9 cellular contexts compared by ENCODE assay signal in the genomic region with DNA sequence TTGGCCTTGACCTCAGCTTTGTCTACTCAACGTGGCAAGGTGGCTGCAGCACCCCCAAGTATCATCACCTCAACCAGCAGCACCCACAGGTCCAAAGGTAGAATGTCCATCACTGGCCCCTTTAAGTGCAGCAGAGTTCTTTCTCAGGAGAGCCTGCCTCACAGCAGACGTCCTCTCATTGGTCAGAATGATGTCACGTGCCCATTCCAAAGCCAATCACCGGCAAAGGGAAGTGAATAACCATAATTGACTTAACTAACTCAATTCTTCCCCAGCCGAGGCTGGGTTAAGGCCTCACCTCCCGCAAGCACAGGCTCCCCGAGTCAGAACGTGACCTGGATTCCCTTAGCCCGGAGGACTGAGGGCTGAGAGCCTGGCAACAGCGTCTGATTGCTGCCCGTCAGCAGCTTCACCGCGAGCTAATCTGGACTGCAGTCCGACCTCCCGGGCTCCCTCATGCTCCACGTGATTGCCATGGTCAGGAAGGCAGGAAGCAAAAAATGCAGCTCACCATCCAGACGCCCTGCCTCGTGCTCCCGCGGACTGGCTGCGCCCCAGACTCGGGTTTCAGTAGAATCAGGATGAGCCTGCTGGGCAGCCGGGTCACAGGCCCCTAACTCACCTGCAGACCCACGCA.
DNase-seq lines count a peak whose midpoint lies in the region; ATAC-seq lines count a peak whose summit lies in the region.
"Had no signal": no experiment of that assay in that cellular context is flagged by ENCODE, and none has a peak within 500 bp of the region (broad histone marks: within the 10 kb centered on the region; RNA-seq: fewer than 3 reads in every experiment).

No MANE protein-coding gene starts in this region.

- ATAC-seq in left lobe of liver (peak; percentile 34), HG03432 (IDR thresholded peaks at IDR 0.05; ENCODE audit: unreplicated experiment) (no peak)

- in situ Hi-C loops in ACHN (cut with HindIII; ENCODE audit: low pct_ligation_motif_present, low pct_unique_long_range_greater_than_20kb, low sequenced_read_pairs), result no loop called here

- peak; percentile 34 for DNase-seq in NAMALWA (ENCODE audit: low spot score)
- peak; percentile 24 to 69 for DNase-seq in dermis microvascular lymphatic vessel endothelial cell (ENCODE audit: low read depth in 2 of 2)
- no peak for DNase-seq in left lobe of liver (ENCODE audit: low spot score)
- peak; percentile 68 for DNase-seq in superior temporal gyrus (ENCODE audit: extremely low spot score)
- DNase-seq in NCI-H446 (lab: John Stamatoyannopoulos, UW), result no peak
- DNase-seq in ACHN, result no peak
- DNase-seq: NCI-H345; stimulated activated naive CD4-positive, alpha-beta T cell had no signal

Comparison
In these comparisons a context has a peak if more than half of its experiments do, and no peak if none do; other contexts are left out.
1. DNase-seq: peak in NAMALWA (single experiment), dermis microvascular lymphatic vessel endothelial cell (2 of 2) and superior temporal gyrus (single experiment); none in left lobe of liver (single experiment), NCI-H446 (0 of 2) and ACHN (single experiment).